Comparison of ENCODE assay signal across 10 cellular contexts in genomic region chr4:143382539-143382938, GRCh38. TPM values are rescaled to one million over a fixed set of nuclear protein-coding genes. Genes with fewer than 3 reads are reported as not detected.
DNase-seq lines count a peak whose midpoint lies in the region; ATAC-seq and TF ChIP-seq lines count a peak whose summit lies in the region.
"Had no signal": no experiment of that assay in that cellular context is flagged by ENCODE, and none has a peak within 500 bp of the region (broad histone marks: within the 10 kb centered on the region; RNA-seq: fewer than 3 reads in every experiment).

No MANE protein-coding gene starts in this region.

- H3K27me3 ChIP-seq in foreskin keratinocyte: no peaks in the 10 kb centered on the region

- intact Hi-C loops in sciatic nerve (cut with DNase I): no loop called here

- DNase-seq in ELR (ENCODE audit: low read depth) (peak; percentile 39), foreskin keratinocyte (no peak), sciatic nerve (ENCODE audit: low spot score) (no peak), NCI-H1417 treated with DMSO at 0.1 percent for 48 hours (lab: John Stamatoyannopoulos, UW) (no peak), NCI-H526 treated with DMSO at 0.1 percent for 48 hours (lab: John Stamatoyannopoulos, UW) (no peak), omental fat pad (ENCODE audit: low spot score) (no peak)
- DNase-seq in effector CD4-positive, alpha-beta T cell: no peak
- DNase-seq: activated T-cell treated with anti-CD3 and anti-CD28 coated beads, Interleukin-2, amount 50 U/mL, for 1 hour; RPMI8226 had no signal

- H3K4me1 ChIP-seq in foreskin keratinocyte: peaks cover 15% of the 10 kb centered on the region

- peak; percentile 33 for ATAC-seq in SK-N-SH treated with all-trans-retinoic acid at 6 μM for 48 hours
- ATAC-seq in foreskin keratinocyte: no peak
- peak; percentile 6 for ATAC-seq in sciatic nerve
- no peak for ATAC-seq in omental fat pad (ENCODE audit: low FRiP score)

- no peak for TF ChIP-seq CTCF in foreskin keratinocyte (conservative IDR thresholded peaks at IDR 0.05)
- no peak for TF ChIP-seq CTCF in omental fat pad (IDR thresholded peaks at IDR 0.05)

- H3K27ac ChIP-seq in foreskin keratinocyte: peak overlapping the region; percentile 72

TF ChIP-seq in SK-N-SH treated with all-trans-retinoic acid at 6 μM for 48 hours, 23 proteins besides CTCF, POLR2A, EP300 and RAD21:
- TF ChIP-seq CREB5 (CRISPR knock-in tag; IDR thresholded peaks at IDR 0.05; ENCODE audit: low read depth) (no peak), TOX (CRISPR knock-in tag; IDR thresholded peaks at IDR 0.05; ENCODE audit: borderline replicate concordance) (no peak), ZNF565 (CRISPR knock-in tag; conservative IDR thresholded peaks at IDR 0.05; ENCODE audit: low read depth) (no peak), OSR1 (CRISPR knock-in tag; IDR thresholded peaks at IDR 0.05) (no peak), CSRNP3 (CRISPR knock-in tag; IDR thresholded peaks at IDR 0.05) (no peak), BACH2 (CRISPR knock-in tag; IDR thresholded peaks at IDR 0.05; ENCODE audit: borderline replicate concordance) (no peak), GLIS3 (CRISPR knock-in tag; IDR thresholded peaks at IDR 0.05) (no peak), ARNTL (CRISPR knock-in tag; IDR thresholded peaks at IDR 0.05; ENCODE audit: borderline replicate concordance, low read depth) (no peak), ZC3H10 (CRISPR knock-in tag; IDR thresholded peaks at IDR 0.05) (no peak), ZNF70 (CRISPR knock-in tag; IDR thresholded peaks at IDR 0.05) (no peak), ZFP3 (CRISPR knock-in tag; IDR thresholded peaks at IDR 0.05) (no peak), ISL1 (CRISPR knock-in tag; IDR thresholded peaks at IDR 0.05) (no peak), PPARA (CRISPR knock-in tag; IDR thresholded peaks at IDR 0.05; ENCODE audit: borderline replicate concordance) (no peak), TCF4 (CRISPR knock-in tag; IDR thresholded peaks at IDR 0.05; ENCODE audit: borderline replicate concordance) (no peak), ESRRG (CRISPR knock-in tag; IDR thresholded peaks at IDR 0.05) (no peak), SNAI2 (CRISPR knock-in tag; IDR thresholded peaks at IDR 0.05) (no peak)
TF ChIP-seq in SK-N-SH treated with all-trans-retinoic acid at 6 μM for 48 hours: peak in this region for 0.

RNA-seq across cellular contexts. Expression of gene GAB1, which starts 45.9 kb away (rescaled TPM):
- 10.4 and 12.8 TPM in 2 replicates for total RNA-seq in foreskin keratinocyte
- 1.3 and 1.8 TPM in 2 replicates for polyA plus RNA-seq in foreskin keratinocyte
- 279 TPM for total RNA-seq in sciatic nerve
- total RNA-seq in omental fat pad: 10 to 100 TPM in 3 of 4 donors, 1 to 10 TPM in 1; 9.4 to 32.2 (median 29.4) TPM

Comparison
In these comparisons a context has a peak if more than half of its experiments do, and no peak if none do; other contexts are left out.
1. ATAC-seq: peak in SK-N-SH treated with all-trans-retinoic acid at 6 μM for 48 hours (single experiment) and sciatic nerve (single experiment); none in foreskin keratinocyte (single experiment) and omental fat pad (single experiment).